34 cellular contexts compared by ENCODE assay signal in genomic region chr2:48355494-48355893, GRCh38. TPM values are rescaled to one million over a fixed set of nuclear protein-coding genes. Genes with fewer than 3 reads are reported as not detected.
DNase-seq lines count a peak whose midpoint lies in the region; ATAC-seq and TF ChIP-seq lines count a peak whose summit lies in the region.
"Had no signal": no experiment of that assay in that cellular context is flagged by ENCODE, and none has a peak within 500 bp of the region (broad histone marks: within the 10 kb centered on the region; RNA-seq: fewer than 3 reads in every experiment).

No MANE protein-coding gene starts in this region.

- TF ChIP-seq POLR2A in right lobe of liver (IDR thresholded peaks at IDR 0.05): no peak

- CTCF ChIA-PET in activated CD4-positive, alpha-beta T cell treated with anti-CD3 and anti-CD28 coated beads for 36 hours (lab: Charles Lee): interaction anchor here (0.9 kb wide), 1 partner anchor 11 kb away, joined by 3 read pairs; no protein-coding TSS in a partner anchor

- H3K9me3 ChIP-seq in tibial artery: no peaks in the 10 kb centered on the region
- H3K9me3 ChIP-seq in right lobe of liver: no peaks in the 10 kb centered on the region
- H3K9me3 ChIP-seq: ascending aorta, mucosa of descending colon, right atrium auricular region, SJCRH30, thoracic aorta had no signal

- peak overlapping the region; percentile 88 for H3K27ac Mint-ChIP-seq in activated CD4-positive, alpha-beta T cell treated with anti-CD3 and anti-CD28 coated beads for 36 hours
- H3K27ac Mint-ChIP-seq in stimulated activated naive CD8-positive, alpha-beta T cell treated with anti-CD3 and anti-CD28 coated beads, Interleukin-15, Interleukin-2, amounts not matched to agents 100 ng/mL and 50 ng/mL, for 24 hours: peak overlapping the region; percentile 57
- H3K27ac Mint-ChIP-seq in stimulated activated naive CD8-positive, alpha-beta T cell treated with anti-CD3 and anti-CD28 coated beads, Interleukin-15, amount 100 ng/mL, for 72 hours: peak overlapping the region in 1 of 2 donors; percentile 19
- peak overlapping the region; percentile 59 for H3K27ac Mint-ChIP-seq in activated naive CD8-positive, alpha-beta T cell treated with anti-CD3 and anti-CD28 coated beads, Interleukin-2, amount 50 U/mL, for 24 hours
- H3K27ac Mint-ChIP-seq: WTC11 had no signal

- H3K36me3 ChIP-seq in tibial artery: peaks cover 0 to 9% (median 0%) of the 10 kb centered on the region in 3 donors
- H3K36me3 ChIP-seq in right lobe of liver: peaks cover 0 to 3% (median 0%) of the 10 kb centered on the region in 4 donors
- H3K36me3 ChIP-seq: ascending aorta, cardiac muscle cell, right atrium auricular region, thoracic aorta had no signal

- peak overlapping the region; percentile 70 to 73 for H3K27ac ChIP-seq in tibial artery
- H3K27ac ChIP-seq in right lobe of liver: no peak overlapping the region
- H3K27ac ChIP-seq: ascending aorta, C4-2B, cardiac muscle cell, SJCRH30, thoracic aorta had no signal

- peaks cover 5% of the 10 kb centered on the region for H3K9me3 Mint-ChIP-seq in activated CD4-positive, alpha-beta T cell treated with anti-CD3 and anti-CD28 coated beads for 36 hours (ENCODE audit: low read depth)
- no peaks in the 10 kb centered on the region for H3K9me3 Mint-ChIP-seq in stimulated activated naive CD8-positive, alpha-beta T cell treated with anti-CD3 and anti-CD28 coated beads, Interleukin-15, Interleukin-2, amounts not matched to agents 100 ng/mL and 50 ng/mL, for 24 hours
- H3K9me3 Mint-ChIP-seq in stimulated activated naive CD8-positive, alpha-beta T cell treated with anti-CD3 and anti-CD28 coated beads, Interleukin-15, amount 100 ng/mL, for 72 hours: no peaks in the 10 kb centered on the region
- H3K9me3 Mint-ChIP-seq in activated naive CD8-positive, alpha-beta T cell treated with anti-CD3 and anti-CD28 coated beads, Interleukin-2, amount 50 U/mL, for 24 hours: peaks cover 5% of the 10 kb centered on the region
- H3K9me3 Mint-ChIP-seq: effector memory CD8-positive, alpha-beta T cell had no signal

- no peak overlapping the region for H3K4me3 ChIP-seq in tibial artery
- H3K4me3 ChIP-seq in right lobe of liver: no peak overlapping the region
- H3K4me3 ChIP-seq: ascending aorta, cardiac muscle cell, MG63, mucosa of descending colon, right atrium auricular region, SJCRH30, smooth muscle cell, thoracic aorta had no signal

- POLR2A ChIA-PET in activated CD4-positive, alpha-beta T cell treated with anti-CD3 and anti-CD28 coated beads for 36 hours (lab: Charles Lee): interaction anchor here (0.6 kb wide), 1 partner anchor 21 kb away, joined by 3 read pairs; no protein-coding TSS in a partner anchor

- no peak overlapping the region for H3K4me3 Mint-ChIP-seq in activated CD4-positive, alpha-beta T cell treated with anti-CD3 and anti-CD28 coated beads for 36 hours
- H3K4me3 Mint-ChIP-seq in stimulated activated naive CD8-positive, alpha-beta T cell treated with anti-CD3 and anti-CD28 coated beads, Interleukin-15, Interleukin-2, amounts not matched to agents 100 ng/mL and 50 ng/mL, for 24 hours: no peak overlapping the region
- peak overlapping the region in 1 of 2 donors; percentile 37 for H3K4me3 Mint-ChIP-seq in stimulated activated naive CD8-positive, alpha-beta T cell treated with anti-CD3 and anti-CD28 coated beads, Interleukin-15, amount 100 ng/mL, for 72 hours
- H3K4me3 Mint-ChIP-seq in activated naive CD8-positive, alpha-beta T cell treated with anti-CD3 and anti-CD28 coated beads, Interleukin-2, amount 50 U/mL, for 24 hours: no peak overlapping the region
- H3K4me3 Mint-ChIP-seq: WTC11 had no signal

- TF ChIP-seq CTCF in tibial artery (IDR thresholded peaks at IDR 0.05) (no peak), right lobe of liver (IDR thresholded peaks at IDR 0.05) (no peak)

- intact Hi-C loops in activated CD4-positive, alpha-beta T cell treated with anti-CD3 and anti-CD28 coated beads for 36 hours (cut with DNase I, micrococcal nuclease): loop anchor here in 1 of 2 experiments (5.0 kb wide), 1 partner anchor 448 kb away; the partner anchor contains the start of gene FBXO11
- intact Hi-C loops in tibial artery (cut with DNase I; ENCODE audit: low total_unique reads) (no loop called here), right lobe of liver (cut with DNase I) (no loop called here)

- H3K27me3 ChIP-seq in tibial artery: no peaks in the 10 kb centered on the region
- H3K27me3 ChIP-seq in right lobe of liver: no peaks in the 10 kb centered on the region
- H3K27me3 ChIP-seq: ascending aorta, cardiac muscle cell, MG63, right atrium auricular region, SJCRH30 had no signal

- H3K36me3 Mint-ChIP-seq in activated CD4-positive, alpha-beta T cell treated with anti-CD3 and anti-CD28 coated beads for 36 hours (ENCODE audit: low read depth): peaks cover 53% of the 10 kb centered on the region
- peaks cover 68% of the 10 kb centered on the region for H3K36me3 Mint-ChIP-seq in stimulated activated naive CD8-positive, alpha-beta T cell treated with anti-CD3 and anti-CD28 coated beads, Interleukin-15, Interleukin-2, amounts not matched to agents 100 ng/mL and 50 ng/mL, for 24 hours (ENCODE audit: low read depth)
- H3K36me3 Mint-ChIP-seq in activated naive CD8-positive, alpha-beta T cell treated with anti-CD3 and anti-CD28 coated beads, Interleukin-2, amount 50 U/mL, for 24 hours (ENCODE audit: low read depth): peaks cover 47% of the 10 kb centered on the region

- 100% methylated on average over 1 of the region's 1 CpG for WGBS in right lobe of liver (ENCODE audit: insufficient coverage, low coverage, low lambda C conversion rate, missing lambda C conversion rate)

- no peak for DNase-seq in activated CD4-positive, alpha-beta T cell treated with anti-CD3 and anti-CD28 coated beads for 36 hours
- DNase-seq in activated CD4-positive, alpha-beta T cell treated with anti-CD3 and anti-CD28 coated beads, Interleukin-2, amount 50 U/mL, for 48 hours: no peak
- DNase-seq in stimulated activated naive CD8-positive, alpha-beta T cell treated with anti-CD3 and anti-CD28 coated beads, Interleukin-15, amount 100 ng/mL, for 72 hours: no peak
- DNase-seq in activated naive CD8-positive, alpha-beta T cell treated with anti-CD3 and anti-CD28 coated beads, Interleukin-2, amount 50 U/mL, for 24 hours: no peak
- DNase-seq in tibial artery (no peak), T1000 (lab: John Stamatoyannopoulos, UW) (no peak), right lobe of liver (no peak)
- DNase-seq: 8988T; activated CD8-positive, alpha-beta memory T cell treated with anti-CD3 and anti-CD28 coated beads for 24 hours; activated naive CD4-positive, alpha-beta T cell; activated T-cell treated with anti-CD3 and anti-CD28 coated beads for 4 hours; cortex of kidney; DND-41; effector memory CD8-positive, alpha-beta T cell; H7; hypothalamus; left cardiac atrium; MG63; mucosa of descending colon; NCI-H1105 treated with DMSO at 0.1 percent for 48 hours; NCI-H187 treated with DMSO at 0.1 percent for 48 hours; NCI-H2171; RPMI8226; SJCRH30; stimulated activated naive CD4-positive, alpha-beta T cell treated with Interleukin-2 at 50 U/mL for 16 hours; SW 1271 had no signal

- H3K4me1 ChIP-seq in tibial artery (peaks cover 0 to 56% (median 37%) of the 10 kb centered on the region in 4 donors), right lobe of liver (peaks cover 0 to 50% (median 13%) of the 10 kb centered on the region in 4 donors)

- no peaks in the 10 kb centered on the region for H3K27me3 Mint-ChIP-seq in activated CD4-positive, alpha-beta T cell treated with anti-CD3 and anti-CD28 coated beads for 36 hours
- no peaks in the 10 kb centered on the region for H3K27me3 Mint-ChIP-seq in stimulated activated naive CD8-positive, alpha-beta T cell treated with anti-CD3 and anti-CD28 coated beads, Interleukin-15, Interleukin-2, amounts not matched to agents 100 ng/mL and 50 ng/mL, for 24 hours
- H3K27me3 Mint-ChIP-seq in stimulated activated naive CD8-positive, alpha-beta T cell treated with anti-CD3 and anti-CD28 coated beads, Interleukin-15, amount 100 ng/mL, for 72 hours: no peaks in the 10 kb centered on the region
- no peaks in the 10 kb centered on the region for H3K27me3 Mint-ChIP-seq in activated naive CD8-positive, alpha-beta T cell treated with anti-CD3 and anti-CD28 coated beads, Interleukin-2, amount 50 U/mL, for 24 hours
- H3K27me3 Mint-ChIP-seq: effector memory CD8-positive, alpha-beta T cell had no signal

- no peak for ATAC-seq in activated CD4-positive, alpha-beta T cell treated with anti-CD3 and anti-CD28 coated beads for 36 hours
- no peak for ATAC-seq in stimulated activated naive CD8-positive, alpha-beta T cell treated with anti-CD3 and anti-CD28 coated beads, Interleukin-15, amount 100 ng/mL, for 72 hours
- no peak for ATAC-seq in activated naive CD8-positive, alpha-beta T cell treated with anti-CD3 and anti-CD28 coated beads, Interleukin-2, amount 50 U/mL, for 24 hours
- ATAC-seq in right lobe of liver: no peak
- ATAC-seq: effector memory CD8-positive, alpha-beta T cell; left cardiac atrium; mucosa of descending colon; WTC11 had no signal

- peaks cover 75% of the 10 kb centered on the region for H3K4me1 Mint-ChIP-seq in activated CD4-positive, alpha-beta T cell treated with anti-CD3 and anti-CD28 coated beads for 36 hours
- H3K4me1 Mint-ChIP-seq in stimulated activated naive CD8-positive, alpha-beta T cell treated with anti-CD3 and anti-CD28 coated beads, Interleukin-15, Interleukin-2, amounts not matched to agents 100 ng/mL and 50 ng/mL, for 24 hours (ENCODE audit: low read depth): peaks cover 86% of the 10 kb centered on the region
- peaks cover 80% of the 10 kb centered on the region for H3K4me1 Mint-ChIP-seq in stimulated activated naive CD8-positive, alpha-beta T cell treated with anti-CD3 and anti-CD28 coated beads, Interleukin-15, amount 100 ng/mL, for 72 hours
- H3K4me1 Mint-ChIP-seq in activated naive CD8-positive, alpha-beta T cell treated with anti-CD3 and anti-CD28 coated beads, Interleukin-2, amount 50 U/mL, for 24 hours: peaks cover 78% of the 10 kb centered on the region

RNA-seq across cellular contexts. Expression of gene FOXN2, which starts 41.0 kb away (rescaled TPM):
- 10 to 100 TPM; 42.3 to 49.5 TPM for total RNA-seq in activated CD4-positive, alpha-beta T cell treated with anti-CD3 and anti-CD28 coated beads for 36 hours
- total RNA-seq in right lobe of liver: 10 to 100 TPM; 13.4 to 25.8 (median 19.0) TPM

Comparison
In these comparisons a context has a peak if more than half of its experiments do, and no peak if none do; other contexts are left out.
1. H3K27ac ChIP-seq: peak in tibial artery (2 of 2); none in right lobe of liver (0 of 3).